Comparison of ENCODE assay signal across 1 cellular context in the genomic region with DNA sequence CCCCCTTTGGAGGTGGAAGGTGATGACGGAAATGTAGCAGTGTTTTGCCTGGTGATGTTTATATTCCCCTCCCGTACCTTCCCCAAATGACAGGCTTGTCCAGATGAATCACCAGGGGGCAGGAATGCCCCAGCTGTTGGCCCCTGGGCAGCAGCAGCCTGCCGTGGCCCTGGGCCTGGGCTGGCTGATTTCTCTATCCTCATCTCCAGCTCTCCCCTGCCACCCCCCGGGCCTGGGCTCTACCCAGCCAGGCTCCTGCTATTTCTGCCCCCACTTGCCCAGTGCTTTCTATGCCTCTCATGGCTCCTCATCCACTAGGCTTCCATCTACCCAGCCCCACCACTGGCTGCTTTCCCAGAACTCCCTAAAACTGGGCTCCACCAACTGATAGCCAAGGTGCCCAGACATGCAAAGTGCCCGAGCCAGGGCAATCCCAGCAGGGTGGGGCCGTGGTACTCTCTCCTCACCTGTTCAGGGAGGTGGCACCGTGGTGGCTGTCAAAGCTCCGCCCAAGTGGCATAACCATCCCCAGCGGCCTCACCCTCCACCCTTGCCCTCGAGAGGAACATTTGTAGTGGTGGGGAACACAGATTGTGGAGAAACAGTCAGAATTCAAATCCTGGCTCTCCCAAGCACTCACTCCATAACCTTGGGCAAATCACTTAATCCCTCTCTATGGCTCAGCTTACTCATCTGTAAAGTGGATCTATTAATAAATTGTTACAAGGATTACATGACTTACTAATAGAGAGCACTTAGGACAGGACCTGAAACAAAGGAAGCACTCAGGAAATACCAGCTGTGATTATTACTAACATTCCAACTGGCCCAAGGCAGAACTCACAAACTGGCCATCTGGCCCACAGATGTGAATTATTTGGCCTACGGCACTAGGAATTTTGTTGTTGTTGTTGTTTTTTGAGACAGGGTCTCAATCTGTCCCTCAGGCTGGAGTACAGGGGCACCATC.
TF ChIP-seq lines count a peak whose summit lies in the region.

No MANE protein-coding gene starts in this region.

TF ChIP-seq in GM23338, 12 proteins besides CTCF, POLR2A, EP300 and RAD21 (continued from another document):
- TF ChIP-seq, protein P1, sequence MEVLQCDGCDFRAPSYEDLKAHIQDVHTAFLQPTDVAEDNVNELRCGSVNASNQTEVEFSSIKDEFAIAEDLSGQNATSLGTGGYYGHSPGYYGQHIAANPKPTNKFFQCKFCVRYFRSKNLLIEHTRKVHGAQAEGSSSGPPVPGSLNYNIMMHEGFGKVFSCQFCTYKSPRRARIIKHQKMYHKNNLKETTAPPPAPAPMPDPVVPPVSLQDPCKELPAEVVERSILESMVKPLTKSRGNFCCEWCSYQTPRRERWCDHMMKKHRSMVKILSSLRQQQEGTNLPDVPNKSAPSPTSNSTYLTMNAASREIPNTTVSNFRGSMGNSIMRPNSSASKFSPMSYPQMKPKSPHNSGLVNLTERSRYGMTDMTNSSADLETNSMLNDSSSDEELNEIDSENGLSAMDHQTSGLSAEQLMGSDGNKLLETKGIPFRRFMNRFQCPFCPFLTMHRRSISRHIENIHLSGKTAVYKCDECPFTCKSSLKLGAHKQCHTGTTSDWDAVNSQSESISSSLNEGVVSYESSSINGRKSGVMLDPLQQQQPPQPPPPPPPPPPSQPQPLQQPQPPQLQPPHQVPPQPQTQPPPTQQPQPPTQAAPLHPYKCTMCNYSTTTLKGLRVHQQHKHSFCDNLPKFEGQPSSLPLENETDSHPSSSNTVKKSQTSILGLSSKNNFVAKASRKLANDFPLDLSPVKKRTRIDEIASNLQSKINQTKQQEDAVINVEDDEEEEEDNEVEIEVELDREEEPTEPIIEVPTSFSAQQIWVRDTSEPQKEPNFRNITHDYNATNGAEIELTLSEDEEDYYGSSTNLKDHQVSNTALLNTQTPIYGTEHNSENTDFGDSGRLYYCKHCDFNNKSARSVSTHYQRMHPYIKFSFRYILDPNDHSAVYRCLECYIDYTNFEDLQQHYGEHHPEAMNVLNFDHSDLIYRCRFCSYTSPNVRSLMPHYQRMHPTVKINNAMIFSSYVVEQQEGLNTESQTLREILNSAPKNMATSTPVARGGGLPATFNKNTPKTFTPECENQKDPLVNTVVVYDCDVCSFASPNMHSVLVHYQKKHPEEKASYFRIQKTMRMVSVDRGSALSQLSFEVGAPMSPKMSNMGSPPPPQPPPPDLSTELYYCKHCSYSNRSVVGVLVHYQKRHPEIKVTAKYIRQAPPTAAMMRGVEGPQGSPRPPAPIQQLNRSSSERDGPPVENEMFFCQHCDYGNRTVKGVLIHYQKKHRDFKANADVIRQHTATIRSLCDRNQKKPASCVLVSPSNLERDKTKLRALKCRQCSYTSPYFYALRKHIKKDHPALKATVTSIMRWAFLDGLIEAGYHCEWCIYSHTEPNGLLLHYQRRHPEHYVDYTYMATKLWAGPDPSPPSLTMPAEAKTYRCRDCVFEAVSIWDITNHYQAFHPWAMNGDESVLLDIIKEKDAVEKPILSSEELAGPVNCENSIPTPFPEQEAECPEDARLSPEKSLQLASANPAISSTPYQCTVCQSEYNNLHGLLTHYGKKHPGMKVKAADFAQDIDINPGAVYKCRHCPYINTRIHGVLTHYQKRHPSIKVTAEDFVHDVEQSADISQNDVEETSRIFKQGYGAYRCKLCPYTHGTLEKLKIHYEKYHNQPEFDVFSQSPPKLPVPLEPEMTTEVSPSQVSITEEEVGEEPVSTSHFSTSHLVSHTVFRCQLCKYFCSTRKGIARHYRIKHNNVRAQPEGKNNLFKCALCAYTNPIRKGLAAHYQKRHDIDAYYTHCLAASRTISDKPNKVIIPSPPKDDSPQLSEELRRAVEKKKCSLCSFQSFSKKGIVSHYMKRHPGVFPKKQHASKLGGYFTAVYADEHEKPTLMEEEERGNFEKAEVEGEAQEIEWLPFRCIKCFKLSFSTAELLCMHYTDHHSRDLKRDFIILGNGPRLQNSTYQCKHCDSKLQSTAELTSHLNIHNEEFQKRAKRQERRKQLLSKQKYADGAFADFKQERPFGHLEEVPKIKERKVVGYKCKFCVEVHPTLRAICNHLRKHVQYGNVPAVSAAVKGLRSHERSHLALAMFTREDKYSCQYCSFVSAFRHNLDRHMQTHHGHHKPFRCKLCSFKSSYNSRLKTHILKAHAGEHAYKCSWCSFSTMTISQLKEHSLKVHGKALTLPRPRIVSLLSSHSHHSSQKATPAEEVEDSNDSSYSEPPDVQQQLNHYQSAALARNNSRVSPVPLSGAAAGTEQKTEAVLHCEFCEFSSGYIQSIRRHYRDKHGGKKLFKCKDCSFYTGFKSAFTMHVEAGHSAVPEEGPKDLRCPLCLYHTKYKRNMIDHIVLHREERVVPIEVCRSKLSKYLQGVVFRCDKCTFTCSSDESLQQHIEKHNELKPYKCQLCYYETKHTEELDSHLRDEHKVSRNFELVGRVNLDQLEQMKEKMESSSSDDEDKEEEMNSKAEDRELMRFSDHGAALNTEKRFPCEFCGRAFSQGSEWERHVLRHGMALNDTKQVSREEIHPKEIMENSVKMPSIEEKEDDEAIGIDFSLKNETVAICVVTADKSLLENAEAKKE (CRISPR knock-in tag; IDR thresholded peaks at IDR 0.05) = no peak
- TF ChIP-seq, protein P2, sequence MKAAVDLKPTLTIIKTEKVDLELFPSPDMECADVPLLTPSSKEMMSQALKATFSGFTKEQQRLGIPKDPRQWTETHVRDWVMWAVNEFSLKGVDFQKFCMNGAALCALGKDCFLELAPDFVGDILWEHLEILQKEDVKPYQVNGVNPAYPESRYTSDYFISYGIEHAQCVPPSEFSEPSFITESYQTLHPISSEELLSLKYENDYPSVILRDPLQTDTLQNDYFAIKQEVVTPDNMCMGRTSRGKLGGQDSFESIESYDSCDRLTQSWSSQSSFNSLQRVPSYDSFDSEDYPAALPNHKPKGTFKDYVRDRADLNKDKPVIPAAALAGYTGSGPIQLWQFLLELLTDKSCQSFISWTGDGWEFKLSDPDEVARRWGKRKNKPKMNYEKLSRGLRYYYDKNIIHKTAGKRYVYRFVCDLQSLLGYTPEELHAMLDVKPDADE (IDR thresholded peaks at IDR 0.05) = no peak
- no peak for TF ChIP-seq NANOG (IDR thresholded peaks at IDR 0.05; ENCODE audit: borderline replicate concordance)
